Comparison of ENCODE assay signal across 1 cellular context in the genomic region with DNA sequence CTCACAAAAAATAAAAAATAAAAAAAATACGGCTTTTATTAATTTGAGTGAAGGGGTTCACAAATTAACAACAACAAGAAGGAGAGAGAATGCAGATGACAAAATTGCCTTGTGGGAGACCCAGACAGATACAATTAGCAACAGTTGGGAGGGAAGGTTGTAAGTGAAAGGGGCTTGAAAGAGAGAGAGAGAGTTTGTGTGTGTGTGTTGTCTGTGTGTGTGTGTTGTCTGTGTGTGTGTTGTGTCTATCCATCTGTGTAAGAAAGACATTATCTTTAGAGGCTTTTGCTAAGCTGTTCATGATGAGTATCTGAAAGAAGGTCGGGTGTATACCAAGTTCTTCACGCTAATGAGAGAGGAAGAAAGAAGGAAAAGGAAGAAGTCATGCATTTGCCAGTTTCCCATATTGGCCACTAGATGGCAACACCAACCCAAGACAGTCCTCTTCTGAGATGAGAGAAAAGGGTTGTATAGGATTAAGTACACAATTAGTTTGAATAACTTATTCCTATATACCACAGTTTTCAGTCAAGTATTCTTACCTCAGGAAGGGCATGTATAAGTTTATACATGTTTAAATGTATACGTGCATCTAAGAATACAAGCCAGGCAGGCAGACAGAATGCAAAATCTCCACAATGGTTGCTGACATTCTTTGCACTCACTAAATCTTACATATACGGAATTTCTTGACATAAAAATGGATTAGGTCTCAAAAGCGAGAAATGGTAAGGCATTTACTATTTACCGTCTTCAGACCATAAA.
TF ChIP-seq lines count a peak whose summit lies in the region.

No MANE protein-coding gene starts in this region.

TF ChIP-seq in K562, 482 proteins besides CTCF, POLR2A, EP300 and RAD21 (continued from another document and continues in another):
- TF ChIP-seq, protein P1, sequence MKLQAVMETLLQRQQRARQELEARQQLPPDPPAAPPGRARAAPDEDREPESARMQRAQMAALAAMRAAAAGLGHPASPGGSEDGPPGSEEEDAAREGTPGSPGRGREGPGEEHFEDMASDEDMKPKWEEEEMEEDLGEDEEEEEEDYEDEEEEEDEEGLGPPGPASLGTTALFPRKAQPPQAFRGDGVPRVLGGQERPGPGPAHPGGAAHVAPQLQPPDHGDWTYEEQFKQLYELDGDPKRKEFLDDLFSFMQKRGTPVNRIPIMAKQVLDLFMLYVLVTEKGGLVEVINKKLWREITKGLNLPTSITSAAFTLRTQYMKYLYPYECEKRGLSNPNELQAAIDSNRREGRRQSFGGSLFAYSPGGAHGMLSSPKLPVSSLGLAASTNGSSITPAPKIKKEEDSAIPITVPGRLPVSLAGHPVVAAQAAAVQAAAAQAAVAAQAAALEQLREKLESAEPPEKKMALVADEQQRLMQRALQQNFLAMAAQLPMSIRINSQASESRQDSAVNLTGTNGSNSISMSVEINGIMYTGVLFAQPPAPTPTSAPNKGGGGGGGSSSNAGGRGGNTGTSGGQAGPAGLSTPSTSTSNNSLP (IDR thresholded peaks at IDR 0.05; ENCODE audit: borderline replicate concordance, low read depth, low read length) = peak; percentile 82; the same call in 1 of the 2 replicates
- 0 out of 2 replicates have a peak, but pooled peaks have one; percentile 18 for TF ChIP-seq PML (IDR thresholded peaks at IDR 0.05; ENCODE audit: low read length)
- TF ChIP-seq SMARCA4 (IDR thresholded peaks at IDR 0.05) = 0 out of 2 replicates have a peak, but pooled peaks have one; percentile 43
- TF ChIP-seq JUND (IDR thresholded peaks at IDR 0.05; ENCODE audit: borderline replicate concordance, low read depth, low read length) = no peak
- peak; percentile 12; the same call in 1 of the 3 replicates for TF ChIP-seq JUND (tag; IDR thresholded peaks at IDR 0.05; ENCODE audit: borderline replicate concordance, low read depth, low read length)
- TF ChIP-seq, protein P2, sequence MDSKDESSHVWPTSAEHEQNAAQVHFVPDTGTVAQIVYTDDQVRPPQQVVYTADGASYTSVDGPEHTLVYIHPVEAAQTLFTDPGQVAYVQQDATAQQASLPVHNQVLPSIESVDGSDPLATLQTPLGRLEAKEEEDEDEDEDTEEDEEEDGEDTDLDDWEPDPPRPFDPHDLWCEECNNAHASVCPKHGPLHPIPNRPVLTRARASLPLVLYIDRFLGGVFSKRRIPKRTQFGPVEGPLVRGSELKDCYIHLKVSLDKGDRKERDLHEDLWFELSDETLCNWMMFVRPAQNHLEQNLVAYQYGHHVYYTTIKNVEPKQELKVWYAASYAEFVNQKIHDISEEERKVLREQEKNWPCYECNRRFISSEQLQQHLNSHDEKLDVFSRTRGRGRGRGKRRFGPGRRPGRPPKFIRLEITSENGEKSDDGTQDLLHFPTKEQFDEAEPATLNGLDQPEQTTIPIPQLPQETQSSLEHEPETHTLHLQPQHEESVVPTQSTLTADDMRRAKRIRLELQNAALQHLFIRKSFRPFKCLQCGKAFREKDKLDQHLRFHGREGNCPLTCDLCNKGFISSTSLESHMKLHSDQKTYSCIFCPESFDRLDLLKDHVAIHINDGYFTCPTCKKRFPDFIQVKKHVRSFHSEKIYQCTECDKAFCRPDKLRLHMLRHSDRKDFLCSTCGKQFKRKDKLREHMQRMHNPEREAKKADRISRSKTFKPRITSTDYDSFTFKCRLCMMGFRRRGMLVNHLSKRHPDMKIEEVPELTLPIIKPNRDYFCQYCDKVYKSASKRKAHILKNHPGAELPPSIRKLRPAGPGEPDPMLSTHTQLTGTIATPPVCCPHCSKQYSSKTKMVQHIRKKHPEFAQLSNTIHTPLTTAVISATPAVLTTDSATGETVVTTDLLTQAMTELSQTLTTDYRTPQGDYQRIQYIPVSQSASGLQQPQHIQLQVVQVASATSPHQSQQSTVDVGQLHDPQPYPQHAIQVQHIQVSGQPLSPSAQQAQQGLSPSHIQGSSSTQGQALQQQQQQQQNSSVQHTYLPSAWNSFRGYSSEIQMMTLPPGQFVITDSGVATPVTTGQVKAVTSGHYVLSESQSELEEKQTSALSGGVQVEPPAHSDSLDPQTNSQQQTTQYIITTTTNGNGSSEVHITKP (IDR thresholded peaks at IDR 0.05; ENCODE audit: partially characterized antibody) = peak; percentile 29
- 0 out of 2 replicates have a peak, but pooled peaks have one; percentile 18 for TF ChIP-seq TCF3 (CRISPR knock-in tag; IDR thresholded peaks at IDR 0.05)
- TF ChIP-seq EP400 (IDR thresholded peaks at IDR 0.05) = 0 out of 2 replicates have a peak, but pooled peaks have one; percentile 10
- TF ChIP-seq POLR2H (tag; IDR thresholded peaks at IDR 0.05; ENCODE audit: low read depth) = peak; percentile 15; the same call in 1 of the 2 replicates
- no peak for TF ChIP-seq ZNF274 (IDR thresholded peaks at IDR 0.05; ENCODE audit: borderline replicate concordance, low read depth, low read length)
- no peak for TF ChIP-seq GABPA (tag; conservative IDR thresholded peaks at IDR 0.05; ENCODE audit: low read depth)
- peak; percentile 78; the same call in 1 of the 2 replicates for TF ChIP-seq SMC3 (conservative IDR thresholded peaks at IDR 0.05; ENCODE audit: insufficient read depth, low read depth, low read length)
- 0 out of 2 replicates have a peak, but pooled peaks have one; percentile 35 for TF ChIP-seq TAF7 (tag; IDR thresholded peaks at IDR 0.05)
- TF ChIP-seq KDM1A (IDR thresholded peaks at IDR 0.05) = peak in 1 of 2 experiments; percentile 27; a peak in 1 of 4 replicates
- TF ChIP-seq ZSCAN29 (IDR thresholded peaks at IDR 0.05) = no peak
- TF ChIP-seq BRD9 (IDR thresholded peaks at IDR 0.05; ENCODE audit: low read depth, partially characterized antibody) = peak; percentile 91
- TF ChIP-seq, protein P3, sequence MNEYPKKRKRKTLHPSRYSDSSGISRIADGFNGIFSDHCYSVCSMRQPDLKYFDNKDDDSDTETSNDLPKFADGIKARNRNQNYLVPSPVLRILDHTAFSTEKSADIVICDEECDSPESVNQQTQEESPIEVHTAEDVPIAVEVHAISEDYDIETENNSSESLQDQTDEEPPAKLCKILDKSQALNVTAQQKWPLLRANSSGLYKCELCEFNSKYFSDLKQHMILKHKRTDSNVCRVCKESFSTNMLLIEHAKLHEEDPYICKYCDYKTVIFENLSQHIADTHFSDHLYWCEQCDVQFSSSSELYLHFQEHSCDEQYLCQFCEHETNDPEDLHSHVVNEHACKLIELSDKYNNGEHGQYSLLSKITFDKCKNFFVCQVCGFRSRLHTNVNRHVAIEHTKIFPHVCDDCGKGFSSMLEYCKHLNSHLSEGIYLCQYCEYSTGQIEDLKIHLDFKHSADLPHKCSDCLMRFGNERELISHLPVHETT (CRISPR knock-in tag; conservative IDR thresholded peaks at IDR 0.05 in 1 of 2, IDR thresholded peaks at IDR 0.05 in 1 of 2) = no peak
- no peak for TF ChIP-seq ZNF431 (CRISPR knock-in tag; IDR thresholded peaks at IDR 0.05)
- no peak for TF ChIP-seq HDAC1 (IDR thresholded peaks at IDR 0.05)
- no peak for TF ChIP-seq RCOR1 (IDR thresholded peaks at IDR 0.05; ENCODE audit: borderline replicate concordance in 1 of 2, low read depth in 2 of 2, low read length in 2 of 2)
- TF ChIP-seq KLF16 (IDR thresholded peaks at IDR 0.05) = 0 out of 2 replicates have a peak, but pooled peaks have one; percentile 47
- TF ChIP-seq MYC (IDR thresholded peaks at IDR 0.05; ENCODE audit: low read depth, low read length) = peak; percentile 35; the same call in 1 of the 2 replicates
- no peak for TF ChIP-seq MYC (CRISPR knock-in tag; IDR thresholded peaks at IDR 0.05; ENCODE audit: borderline replicate concordance, low read depth)
- peak; percentile 35; the same call in 1 of the 2 replicates for TF ChIP-seq CC2D1A (IDR thresholded peaks at IDR 0.05)
- TF ChIP-seq ZNF239 (CRISPR knock-in tag; IDR thresholded peaks at IDR 0.05) = no peak
- TF ChIP-seq, protein P4, sequence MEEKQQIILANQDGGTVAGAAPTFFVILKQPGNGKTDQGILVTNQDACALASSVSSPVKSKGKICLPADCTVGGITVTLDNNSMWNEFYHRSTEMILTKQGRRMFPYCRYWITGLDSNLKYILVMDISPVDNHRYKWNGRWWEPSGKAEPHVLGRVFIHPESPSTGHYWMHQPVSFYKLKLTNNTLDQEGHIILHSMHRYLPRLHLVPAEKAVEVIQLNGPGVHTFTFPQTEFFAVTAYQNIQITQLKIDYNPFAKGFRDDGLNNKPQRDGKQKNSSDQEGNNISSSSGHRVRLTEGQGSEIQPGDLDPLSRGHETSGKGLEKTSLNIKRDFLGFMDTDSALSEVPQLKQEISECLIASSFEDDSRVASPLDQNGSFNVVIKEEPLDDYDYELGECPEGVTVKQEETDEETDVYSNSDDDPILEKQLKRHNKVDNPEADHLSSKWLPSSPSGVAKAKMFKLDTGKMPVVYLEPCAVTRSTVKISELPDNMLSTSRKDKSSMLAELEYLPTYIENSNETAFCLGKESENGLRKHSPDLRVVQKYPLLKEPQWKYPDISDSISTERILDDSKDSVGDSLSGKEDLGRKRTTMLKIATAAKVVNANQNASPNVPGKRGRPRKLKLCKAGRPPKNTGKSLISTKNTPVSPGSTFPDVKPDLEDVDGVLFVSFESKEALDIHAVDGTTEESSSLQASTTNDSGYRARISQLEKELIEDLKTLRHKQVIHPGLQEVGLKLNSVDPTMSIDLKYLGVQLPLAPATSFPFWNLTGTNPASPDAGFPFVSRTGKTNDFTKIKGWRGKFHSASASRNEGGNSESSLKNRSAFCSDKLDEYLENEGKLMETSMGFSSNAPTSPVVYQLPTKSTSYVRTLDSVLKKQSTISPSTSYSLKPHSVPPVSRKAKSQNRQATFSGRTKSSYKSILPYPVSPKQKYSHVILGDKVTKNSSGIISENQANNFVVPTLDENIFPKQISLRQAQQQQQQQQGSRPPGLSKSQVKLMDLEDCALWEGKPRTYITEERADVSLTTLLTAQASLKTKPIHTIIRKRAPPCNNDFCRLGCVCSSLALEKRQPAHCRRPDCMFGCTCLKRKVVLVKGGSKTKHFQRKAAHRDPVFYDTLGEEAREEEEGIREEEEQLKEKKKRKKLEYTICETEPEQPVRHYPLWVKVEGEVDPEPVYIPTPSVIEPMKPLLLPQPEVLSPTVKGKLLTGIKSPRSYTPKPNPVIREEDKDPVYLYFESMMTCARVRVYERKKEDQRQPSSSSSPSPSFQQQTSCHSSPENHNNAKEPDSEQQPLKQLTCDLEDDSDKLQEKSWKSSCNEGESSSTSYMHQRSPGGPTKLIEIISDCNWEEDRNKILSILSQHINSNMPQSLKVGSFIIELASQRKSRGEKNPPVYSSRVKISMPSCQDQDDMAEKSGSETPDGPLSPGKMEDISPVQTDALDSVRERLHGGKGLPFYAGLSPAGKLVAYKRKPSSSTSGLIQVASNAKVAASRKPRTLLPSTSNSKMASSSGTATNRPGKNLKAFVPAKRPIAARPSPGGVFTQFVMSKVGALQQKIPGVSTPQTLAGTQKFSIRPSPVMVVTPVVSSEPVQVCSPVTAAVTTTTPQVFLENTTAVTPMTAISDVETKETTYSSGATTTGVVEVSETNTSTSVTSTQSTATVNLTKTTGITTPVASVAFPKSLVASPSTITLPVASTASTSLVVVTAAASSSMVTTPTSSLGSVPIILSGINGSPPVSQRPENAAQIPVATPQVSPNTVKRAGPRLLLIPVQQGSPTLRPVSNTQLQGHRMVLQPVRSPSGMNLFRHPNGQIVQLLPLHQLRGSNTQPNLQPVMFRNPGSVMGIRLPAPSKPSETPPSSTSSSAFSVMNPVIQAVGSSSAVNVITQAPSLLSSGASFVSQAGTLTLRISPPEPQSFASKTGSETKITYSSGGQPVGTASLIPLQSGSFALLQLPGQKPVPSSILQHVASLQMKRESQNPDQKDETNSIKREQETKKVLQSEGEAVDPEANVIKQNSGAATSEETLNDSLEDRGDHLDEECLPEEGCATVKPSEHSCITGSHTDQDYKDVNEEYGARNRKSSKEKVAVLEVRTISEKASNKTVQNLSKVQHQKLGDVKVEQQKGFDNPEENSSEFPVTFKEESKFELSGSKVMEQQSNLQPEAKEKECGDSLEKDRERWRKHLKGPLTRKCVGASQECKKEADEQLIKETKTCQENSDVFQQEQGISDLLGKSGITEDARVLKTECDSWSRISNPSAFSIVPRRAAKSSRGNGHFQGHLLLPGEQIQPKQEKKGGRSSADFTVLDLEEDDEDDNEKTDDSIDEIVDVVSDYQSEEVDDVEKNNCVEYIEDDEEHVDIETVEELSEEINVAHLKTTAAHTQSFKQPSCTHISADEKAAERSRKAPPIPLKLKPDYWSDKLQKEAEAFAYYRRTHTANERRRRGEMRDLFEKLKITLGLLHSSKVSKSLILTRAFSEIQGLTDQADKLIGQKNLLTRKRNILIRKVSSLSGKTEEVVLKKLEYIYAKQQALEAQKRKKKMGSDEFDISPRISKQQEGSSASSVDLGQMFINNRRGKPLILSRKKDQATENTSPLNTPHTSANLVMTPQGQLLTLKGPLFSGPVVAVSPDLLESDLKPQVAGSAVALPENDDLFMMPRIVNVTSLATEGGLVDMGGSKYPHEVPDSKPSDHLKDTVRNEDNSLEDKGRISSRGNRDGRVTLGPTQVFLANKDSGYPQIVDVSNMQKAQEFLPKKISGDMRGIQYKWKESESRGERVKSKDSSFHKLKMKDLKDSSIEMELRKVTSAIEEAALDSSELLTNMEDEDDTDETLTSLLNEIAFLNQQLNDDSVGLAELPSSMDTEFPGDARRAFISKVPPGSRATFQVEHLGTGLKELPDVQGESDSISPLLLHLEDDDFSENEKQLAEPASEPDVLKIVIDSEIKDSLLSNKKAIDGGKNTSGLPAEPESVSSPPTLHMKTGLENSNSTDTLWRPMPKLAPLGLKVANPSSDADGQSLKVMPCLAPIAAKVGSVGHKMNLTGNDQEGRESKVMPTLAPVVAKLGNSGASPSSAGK (IDR thresholded peaks at IDR 0.05) = 0 out of 2 replicates have a peak, but pooled peaks have one; percentile 1
- no peak for TF ChIP-seq ZNF444 (CRISPR knock-in tag; IDR thresholded peaks at IDR 0.05)
- no peak for TF ChIP-seq ZNF707 (CRISPR knock-in tag; conservative IDR thresholded peaks at IDR 0.05)
- TF ChIP-seq FOSL1 (tag; conservative IDR thresholded peaks at IDR 0.05) = peak; percentile 9; the same call in 1 of the 2 replicates
- TF ChIP-seq FOS (IDR thresholded peaks at IDR 0.05; ENCODE audit: extremely low read depth, insufficient read length) = no peak
- TF ChIP-seq SMARCB1 (IDR thresholded peaks at IDR 0.05; ENCODE audit: insufficient read length, low read depth) = no peak
- peak; percentile 16; the same call in 1 of the 2 replicates for TF ChIP-seq HDGF (IDR thresholded peaks at IDR 0.05)
- peak in 1 of 2 experiments; percentile 1; a peak in 1 of 4 replicates for TF ChIP-seq CSDE1 (IDR thresholded peaks at IDR 0.05)
